In genomic region chr13:44128522-44128921, GRCh38 we compare ENCODE assay signal across 17 cellular contexts.
DNase-seq lines count a peak whose midpoint lies in the region; ATAC-seq and TF ChIP-seq lines count a peak whose summit lies in the region.
"Had no signal": no experiment of that assay in that cellular context is flagged by ENCODE, and none has a peak within 500 bp of the region (broad histone marks: within the 10 kb centered on the region; RNA-seq: fewer than 3 reads in every experiment).

No MANE protein-coding gene starts in this region.

- no peaks in the 10 kb centered on the region for H3K36me3 Mint-ChIP-seq in CD8-positive, alpha-beta T cell
- peaks cover 2% of the 10 kb centered on the region; the same call in 1 of the 2 replicates for H3K36me3 Mint-ChIP-seq in WTC11

- H3K27ac Mint-ChIP-seq in CD8-positive, alpha-beta T cell, result no peak overlapping the region
- no peak overlapping the region for H3K27ac Mint-ChIP-seq in WTC11
- H3K27ac Mint-ChIP-seq: activated naive CD8-positive, alpha-beta T cell treated with anti-CD3 and anti-CD28 coated beads, Interleukin-2, amount 50 U/mL, for 24 hours; endodermal cell had no signal

- intact Hi-C loops in posterior cingulate gyrus (cut with DNase I), result no loop called here
- intact Hi-C loops in CD8-positive, alpha-beta T cell (cut with DNase I, micrococcal nuclease), result no loop called here

- DNase-seq in Ammon's horn (ENCODE audit: low spot score), result peak; percentile 62
- DNase-seq in RPMI7951 (ENCODE audit: low read depth), result peak; percentile 74
- peak; percentile 21 for DNase-seq in fibroblast of the aortic adventitia (ENCODE audit: low read depth)
- DNase-seq in posterior cingulate gyrus, result peak in 8 of 10 donors; percentile 53 to 91 (median 66)
- no peak for DNase-seq in stimulated activated CD4-positive, alpha-beta T cell treated with anti-CD3 and anti-CD28 coated beads, Interleukin-15, amount 100 ng/mL, for 24 hours
- DNase-seq in CD8-positive, alpha-beta T cell, result no peak
- DNase-seq in WTC11 (ENCODE audit: low spot score), result no peak
- DNase-seq: activated CD4-positive, alpha-beta T cell treated with anti-CD3 and anti-CD28 coated beads, Interleukin-2, amount 50 U/mL, for 48 hours; activated naive CD8-positive, alpha-beta T cell treated with anti-CD3 and anti-CD28 coated beads, Interleukin-2, amount 50 U/mL, for 24 hours; endodermal cell; mucosa of descending colon; NCI-H187; NCI-H510A; stimulated activated naive CD4-positive, alpha-beta T cell treated with Interleukin-2 at 50 U/mL for 16 hours had no signal

- H3K4me1 Mint-ChIP-seq in CD8-positive, alpha-beta T cell (ENCODE audit: low read depth), result no peaks in the 10 kb centered on the region
- H3K4me1 Mint-ChIP-seq in WTC11, result 0 out of 2 replicates have a peak, but pooled peaks cover 5% of the 10 kb centered on the region
- H3K4me1 Mint-ChIP-seq: central memory CD8-positive, alpha-beta T cell had no signal

- H3K36me3 ChIP-seq in CD8-positive, alpha-beta T cell (ENCODE audit: insufficient read depth, low read length), result no peaks in the 10 kb centered on the region
- H3K36me3 ChIP-seq: BLaER1 had no signal

- no peaks in the 10 kb centered on the region for H3K9me3 ChIP-seq in CD8-positive, alpha-beta T cell (ENCODE audit: low read length)
- H3K9me3 ChIP-seq: mucosa of descending colon had no signal

- ATAC-seq in HG02642 (IDR thresholded peaks at IDR 0.05; ENCODE audit: poor library complexity, unreplicated experiment) (no peak), WTC11 (no peak)
- no peak for ATAC-seq in CD8-positive, alpha-beta T cell
- ATAC-seq: activated naive CD8-positive, alpha-beta T cell treated with anti-CD3 and anti-CD28 coated beads, Interleukin-2, amount 50 U/mL, for 24 hours; mucosa of descending colon had no signal

- peaks cover 12% of the 10 kb centered on the region for H3K27me3 Mint-ChIP-seq in CD8-positive, alpha-beta T cell (ENCODE audit: low read depth)
- H3K27me3 Mint-ChIP-seq in WTC11 (ENCODE audit: low read depth), result no peaks in the 10 kb centered on the region

- no peak overlapping the region for H3K27ac ChIP-seq in CD8-positive, alpha-beta T cell (ENCODE audit: low read depth, low read length)
- H3K27ac ChIP-seq: BLaER1 had no signal

- POLR2A ChIA-PET in CD8-positive, alpha-beta T cell (lab: Charles Lee), result interaction anchor here (0.7 kb wide), 1 partner anchor 873 kb away, joined by 3 read pairs; no protein-coding TSS in a partner anchor
- POLR2A ChIA-PET in WTC11 (lab: Charles Lee), result no interaction called here

- no peaks in the 10 kb centered on the region for H3K27me3 ChIP-seq in CD8-positive, alpha-beta T cell (ENCODE audit: insufficient read depth, low read length)
- H3K27me3 ChIP-seq: BLaER1 had no signal

- no peak overlapping the region for H3K4me3 Mint-ChIP-seq in CD8-positive, alpha-beta T cell
- no peak overlapping the region for H3K4me3 Mint-ChIP-seq in WTC11
- H3K4me3 Mint-ChIP-seq: activated naive CD8-positive, alpha-beta T cell treated with anti-CD3 and anti-CD28 coated beads, Interleukin-2, amount 50 U/mL, for 24 hours; central memory CD8-positive, alpha-beta T cell; endodermal cell had no signal

- H3K9me3 Mint-ChIP-seq in CD8-positive, alpha-beta T cell, result peaks cover 9% of the 10 kb centered on the region
- peaks cover 13% of the 10 kb centered on the region for H3K9me3 Mint-ChIP-seq in WTC11

- CTCF ChIA-PET in CD8-positive, alpha-beta T cell (lab: Charles Lee), result no interaction called here
- CTCF ChIA-PET in WTC11 (lab: Charles Lee), result no interaction called here

- TF ChIP-seq CTCF in fibroblast of the aortic adventitia (IDR thresholded peaks at IDR 0.05; ENCODE audit: insufficient read depth, low read length) (peak; percentile 3), WTC11 (IDR thresholded peaks at IDR 0.05) (no peak)
- no peak for TF ChIP-seq CTCF in CD8-positive, alpha-beta T cell (IDR thresholded peaks at IDR 0.05)

- H3K4me1 ChIP-seq in CD8-positive, alpha-beta T cell (ENCODE audit: insufficient read depth, low read length), result no peaks in the 10 kb centered on the region
- H3K4me1 ChIP-seq: BLaER1 had no signal

- no peak overlapping the region for H3K4me3 ChIP-seq in fibroblast of the aortic adventitia (ENCODE audit: low read depth, low read length)
- H3K4me3 ChIP-seq in CD8-positive, alpha-beta T cell (ENCODE audit: low read depth, low read length), result no peak overlapping the region
- H3K4me3 ChIP-seq: BLaER1, mucosa of descending colon had no signal

TF ChIP-seq in WTC11, 78 proteins besides CTCF, POLR2A, EP300 and RAD21 (continues in another document):
- no peak for TF ChIP-seq E2F1 (CRISPR knock-in tag; IDR thresholded peaks at IDR 0.05)
- TF ChIP-seq NR3C1 (CRISPR knock-in tag; conservative IDR thresholded peaks at IDR 0.05; ENCODE audit: low read depth), result no peak
- TF ChIP-seq ZNF317 (CRISPR knock-in tag; IDR thresholded peaks at IDR 0.05; ENCODE audit: borderline replicate concordance, low read depth), result no peak
- no peak for TF ChIP-seq AFF4 (CRISPR knock-in tag; IDR thresholded peaks at IDR 0.05; ENCODE audit: borderline replicate concordance)
- TF ChIP-seq, protein P1, sequence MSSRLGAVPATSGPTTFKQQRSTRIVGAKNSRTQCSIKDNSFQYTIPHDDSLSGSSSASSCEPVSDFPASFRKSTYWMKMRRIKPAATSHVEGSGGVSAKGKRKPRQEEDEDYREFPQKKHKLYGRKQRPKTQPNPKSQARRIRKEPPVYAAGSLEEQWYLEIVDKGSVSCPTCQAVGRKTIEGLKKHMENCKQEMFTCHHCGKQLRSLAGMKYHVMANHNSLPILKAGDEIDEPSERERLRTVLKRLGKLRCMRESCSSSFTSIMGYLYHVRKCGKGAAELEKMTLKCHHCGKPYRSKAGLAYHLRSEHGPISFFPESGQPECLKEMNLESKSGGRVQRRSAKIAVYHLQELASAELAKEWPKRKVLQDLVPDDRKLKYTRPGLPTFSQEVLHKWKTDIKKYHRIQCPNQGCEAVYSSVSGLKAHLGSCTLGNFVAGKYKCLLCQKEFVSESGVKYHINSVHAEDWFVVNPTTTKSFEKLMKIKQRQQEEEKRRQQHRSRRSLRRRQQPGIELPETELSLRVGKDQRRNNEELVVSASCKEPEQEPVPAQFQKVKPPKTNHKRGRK (CRISPR knock-in tag; IDR thresholded peaks at IDR 0.05; ENCODE audit: borderline replicate concordance), result no peak
- TF ChIP-seq PRRX2 (CRISPR knock-in tag; IDR thresholded peaks at IDR 0.05), result no peak
- TF ChIP-seq ZNF671 (CRISPR knock-in tag; IDR thresholded peaks at IDR 0.05), result no peak
- TF ChIP-seq, protein P2, sequence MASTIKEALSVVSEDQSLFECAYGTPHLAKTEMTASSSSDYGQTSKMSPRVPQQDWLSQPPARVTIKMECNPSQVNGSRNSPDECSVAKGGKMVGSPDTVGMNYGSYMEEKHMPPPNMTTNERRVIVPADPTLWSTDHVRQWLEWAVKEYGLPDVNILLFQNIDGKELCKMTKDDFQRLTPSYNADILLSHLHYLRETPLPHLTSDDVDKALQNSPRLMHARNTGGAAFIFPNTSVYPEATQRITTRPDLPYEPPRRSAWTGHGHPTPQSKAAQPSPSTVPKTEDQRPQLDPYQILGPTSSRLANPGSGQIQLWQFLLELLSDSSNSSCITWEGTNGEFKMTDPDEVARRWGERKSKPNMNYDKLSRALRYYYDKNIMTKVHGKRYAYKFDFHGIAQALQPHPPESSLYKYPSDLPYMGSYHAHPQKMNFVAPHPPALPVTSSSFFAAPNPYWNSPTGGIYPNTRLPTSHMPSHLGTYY (CRISPR knock-in tag; IDR thresholded peaks at IDR 0.05), result no peak
- TF ChIP-seq, protein P3, sequence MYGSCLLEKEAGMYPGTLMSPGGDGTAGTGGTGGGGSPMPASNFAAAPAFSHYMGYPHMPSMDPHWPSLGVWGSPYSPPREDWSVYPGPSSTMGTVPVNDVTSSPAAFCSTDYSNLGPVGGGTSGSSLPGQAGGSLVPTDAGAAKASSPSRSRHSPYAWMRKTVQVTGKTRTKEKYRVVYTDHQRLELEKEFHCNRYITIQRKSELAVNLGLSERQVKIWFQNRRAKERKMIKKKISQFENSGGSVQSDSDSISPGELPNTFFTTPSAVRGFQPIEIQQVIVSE (CRISPR knock-in tag; IDR thresholded peaks at IDR 0.05; ENCODE audit: borderline replicate concordance), result no peak
- no peak for TF ChIP-seq ZNF232 (CRISPR knock-in tag; IDR thresholded peaks at IDR 0.05)
- TF ChIP-seq NFE2L1 (CRISPR knock-in tag; IDR thresholded peaks at IDR 0.05), result no peak
- no peak for TF ChIP-seq ZNF263 (CRISPR knock-in tag; IDR thresholded peaks at IDR 0.05; ENCODE audit: low read depth)

Comparison
In these comparisons a context has a peak if more than half of its experiments do, and no peak if none do; other contexts are left out.
1. DNase-seq: peak in Ammon's horn (single experiment), RPMI7951 (single experiment), fibroblast of the aortic adventitia (single experiment) and posterior cingulate gyrus (8 of 10); none in stimulated activated CD4-positive, alpha-beta T cell treated with anti-CD3 and anti-CD28 coated beads, Interleukin-15, amount 100 ng/mL, for 24 hours (single experiment), CD8-positive, alpha-beta T cell (0 of 7) and WTC11 (single experiment).